7 cellular contexts compared by ENCODE assay signal in the genomic region with DNA sequence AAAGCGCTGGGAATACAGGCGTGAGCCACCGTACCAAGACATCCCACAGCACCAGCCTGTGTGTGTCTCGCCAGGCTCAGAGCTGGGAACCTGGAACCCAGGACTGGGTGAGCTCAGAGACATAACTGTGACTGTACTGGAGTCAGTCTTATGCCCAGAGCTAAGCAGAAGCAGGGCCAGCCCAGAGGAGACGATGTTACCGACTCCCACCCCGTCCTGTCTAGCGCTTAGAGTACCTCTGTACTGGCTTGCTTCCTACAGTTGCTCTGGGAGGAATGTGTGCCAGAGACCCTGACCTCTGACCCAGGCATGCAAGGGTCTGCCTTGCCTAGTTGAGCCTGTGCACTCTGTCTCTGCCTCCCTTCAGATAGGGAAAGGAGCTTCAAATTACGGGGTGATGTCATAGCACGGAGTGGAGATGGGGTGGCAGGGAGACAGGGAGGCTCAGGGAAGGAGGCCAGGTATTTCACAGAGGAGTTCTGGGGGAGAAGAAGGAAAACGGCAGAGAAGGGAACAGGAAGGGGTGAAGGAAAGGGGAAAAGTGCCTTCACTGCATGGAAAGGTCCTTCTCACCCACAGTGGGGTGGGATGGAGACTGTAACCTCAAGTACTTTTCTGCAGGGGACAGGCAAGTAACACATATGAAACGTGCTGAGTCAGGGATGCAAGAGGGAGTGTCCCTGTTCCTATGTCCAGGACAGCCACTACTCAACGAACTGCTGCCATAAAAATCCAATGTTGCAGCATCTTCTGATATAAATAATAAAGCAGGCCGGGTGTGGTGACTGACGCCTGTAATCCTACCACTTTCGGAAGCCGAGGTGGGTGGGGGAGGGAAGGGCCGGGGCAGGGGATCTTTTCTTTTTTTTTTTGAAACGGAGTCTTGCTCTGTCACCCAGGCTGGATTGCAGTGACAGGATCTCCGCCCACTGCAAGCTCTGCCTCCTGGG. TPM values are rescaled to one million over a fixed set of nuclear protein-coding genes. Genes with fewer than 3 reads are reported as not detected.
A peak's percentile ranks its signal among the peaks of the same experiment; 100 is the strongest.
DNase-seq lines count a peak whose midpoint lies in the region; ATAC-seq, FAIRE-seq and TF ChIP-seq lines count a peak whose summit lies in the region.

No MANE protein-coding gene starts in this region.

- dilution Hi-C loops in keratinocyte (cut with MboI; ENCODE audit: extremely low pct_ligation_motif_present, low sequenced_read_pairs), result no loop called here

- DNase-seq in MG63 (peak; percentile 73), amniotic epithelial cell (ENCODE audit: low read depth) (peak; percentile 41), keratinocyte (ENCODE audit: low read depth, low spot score) (no peak)
- no peak for DNase-seq in activated CD4-positive, alpha-beta memory T cell treated with anti-CD3 and anti-CD28 coated beads for 36 hours
- DNase-seq in activated CD4-positive, alpha-beta memory T cell treated with anti-CD3 and anti-CD28 coated beads, Interleukin-2, amount 10 ng/mL, durations not matched to agents 7 days and 5 days, result no peak

- peak in 2 of 3 experiments; percentile 6 to 14 for TF ChIP-seq CTCF in keratinocyte (optimal IDR thresholded peaks at IDR 0.05 in 1 of 3, IDR thresholded peaks at IDR 0.05 in 1 of 3, conservative IDR thresholded peaks at IDR 0.05 in 1 of 3; ENCODE audit: extremely low read depth in 1 of 3, insufficient read depth in 2 of 3, low read length in 3 of 3)

- no peak for ATAC-seq in GM18873 (IDR thresholded peaks at IDR 0.05; ENCODE audit: low FRiP score, unreplicated experiment)

- no peak for FAIRE-seq in keratinocyte (lab: Jason Lieb, UNC)

- H3K27ac ChIP-seq in keratinocyte (ENCODE audit: control insufficient read depth, insufficient read depth, low read length) (peak overlapping the region; percentile 95), temporal lobe (ENCODE audit: low read depth, low read length) (peak overlapping the region; percentile 11)

- H3K9me3 ChIP-seq in MG63 (no peaks in the 10 kb centered on the region), keratinocyte (ENCODE audit: control insufficient read depth, low read depth, low read length) (no peaks in the 10 kb centered on the region)

- POLR2A ChIA-PET in activated CD4-positive, alpha-beta memory T cell treated with anti-CD3 and anti-CD28 coated beads for 36 hours (lab: Charles Lee), result no interaction called here
- POLR2A ChIA-PET in activated CD4-positive, alpha-beta memory T cell treated with anti-CD3 and anti-CD28 coated beads, Interleukin-2, amount 10 ng/mL, durations not matched to agents 7 days and 5 days (lab: Charles Lee), result interaction anchor here (0.8 kb wide), 1 partner anchor 252 kb away, joined by 3 read pairs; no protein-coding TSS in a partner anchor

- H4K20me1 ChIP-seq in keratinocyte (ENCODE audit: control insufficient read depth, extremely low read depth, insufficient read depth, low read length), result peaks cover 9% of the 10 kb centered on the region

- no peak overlapping the region for H3K27ac Mint-ChIP-seq in activated CD4-positive, alpha-beta memory T cell treated with anti-CD3 and anti-CD28 coated beads for 36 hours
- no peak overlapping the region for H3K27ac Mint-ChIP-seq in activated CD4-positive, alpha-beta memory T cell treated with anti-CD3 and anti-CD28 coated beads, Interleukin-2, amount 10 ng/mL, durations not matched to agents 7 days and 5 days

- H3K4me1 Mint-ChIP-seq in activated CD4-positive, alpha-beta memory T cell treated with anti-CD3 and anti-CD28 coated beads for 36 hours (ENCODE audit: low read depth), result peaks cover 44% of the 10 kb centered on the region
- peaks cover 49% of the 10 kb centered on the region for H3K4me1 Mint-ChIP-seq in activated CD4-positive, alpha-beta memory T cell treated with anti-CD3 and anti-CD28 coated beads, Interleukin-2, amount 10 ng/mL, durations not matched to agents 7 days and 5 days

- H3K27me3 ChIP-seq in MG63 (no peaks in the 10 kb centered on the region), keratinocyte (ENCODE audit: control insufficient read depth, extremely low read depth, insufficient read depth, low read length) (no peaks in the 10 kb centered on the region)

- peaks cover 64% of the 10 kb centered on the region for H3K4me1 ChIP-seq in keratinocyte (ENCODE audit: control insufficient read depth, extremely low read depth, insufficient read depth, low read length)

- no peak overlapping the region for H3K4me3 Mint-ChIP-seq in activated CD4-positive, alpha-beta memory T cell treated with anti-CD3 and anti-CD28 coated beads for 36 hours
- H3K4me3 Mint-ChIP-seq in activated CD4-positive, alpha-beta memory T cell treated with anti-CD3 and anti-CD28 coated beads, Interleukin-2, amount 10 ng/mL, durations not matched to agents 7 days and 5 days, result no peak overlapping the region

- CTCF ChIA-PET in activated CD4-positive, alpha-beta memory T cell treated with anti-CD3 and anti-CD28 coated beads for 36 hours (lab: Charles Lee), result interaction anchor here (3.2 kb wide), 1 partner anchor 10 kb away, joined by 16 read pairs; a partner anchor contains a TSS
- CTCF ChIA-PET in activated CD4-positive, alpha-beta memory T cell treated with anti-CD3 and anti-CD28 coated beads, Interleukin-2, amount 10 ng/mL, durations not matched to agents 7 days and 5 days (lab: Charles Lee), result no interaction called here

- H3K27me3 Mint-ChIP-seq in activated CD4-positive, alpha-beta memory T cell treated with anti-CD3 and anti-CD28 coated beads for 36 hours, result no peaks in the 10 kb centered on the region
- no peaks in the 10 kb centered on the region for H3K27me3 Mint-ChIP-seq in activated CD4-positive, alpha-beta memory T cell treated with anti-CD3 and anti-CD28 coated beads, Interleukin-2, amount 10 ng/mL, durations not matched to agents 7 days and 5 days

- no peaks in the 10 kb centered on the region for H3K9me3 Mint-ChIP-seq in activated CD4-positive, alpha-beta memory T cell treated with anti-CD3 and anti-CD28 coated beads for 36 hours
- no peaks in the 10 kb centered on the region for H3K9me3 Mint-ChIP-seq in activated CD4-positive, alpha-beta memory T cell treated with anti-CD3 and anti-CD28 coated beads, Interleukin-2, amount 10 ng/mL, durations not matched to agents 7 days and 5 days

- H3K4me3 ChIP-seq in MG63, result no peak overlapping the region
- peak overlapping the region in 1 of 3 experiments; percentile 38 for H3K4me3 ChIP-seq in keratinocyte (ENCODE audit: control insufficient read depth in 2 of 3, extremely low read depth in 1 of 3, insufficient read depth in 2 of 3, low read depth in 1 of 3, low read length in 3 of 3)

- H3K9me1 ChIP-seq in keratinocyte (ENCODE audit: control insufficient read depth, extremely low read depth, insufficient read depth, low read length), result peaks cover 6% of the 10 kb centered on the region

- intact Hi-C loops in activated CD4-positive, alpha-beta memory T cell treated with anti-CD3 and anti-CD28 coated beads for 36 hours (cut with micrococcal nuclease), result no loop called here

- H3K9ac ChIP-seq in keratinocyte (ENCODE audit: control insufficient read depth, extremely low read depth, insufficient read depth, low read length), result peak overlapping the region; percentile 67

- peak overlapping the region; percentile 80 for H3K4me2 ChIP-seq in keratinocyte (ENCODE audit: control insufficient read depth, extremely low read depth, insufficient read depth, low read depth, low read length)

- H3K36me3 ChIP-seq in MG63 (peaks cover 36% of the 10 kb centered on the region), keratinocyte (ENCODE audit: control insufficient read depth in 2 of 2, extremely low read depth in 1 of 2, insufficient read depth in 2 of 2, low read length in 2 of 2) (peaks cover 0 to 15% of the 10 kb centered on the region in 2 experiments)

- peaks cover 35% of the 10 kb centered on the region for H3K79me2 ChIP-seq in keratinocyte (ENCODE audit: control insufficient read depth, insufficient read depth, low read length)

- H3K36me3 Mint-ChIP-seq in activated CD4-positive, alpha-beta memory T cell treated with anti-CD3 and anti-CD28 coated beads for 36 hours, result peaks cover 13% of the 10 kb centered on the region
- peaks cover 15% of the 10 kb centered on the region for H3K36me3 Mint-ChIP-seq in activated CD4-positive, alpha-beta memory T cell treated with anti-CD3 and anti-CD28 coated beads, Interleukin-2, amount 10 ng/mL, durations not matched to agents 7 days and 5 days (ENCODE audit: low read depth)

- H2AFZ ChIP-seq in keratinocyte (ENCODE audit: control insufficient read depth, low read length), result no peak overlapping the region

RNA-seq across cellular contexts. Expression of a gene that starts 5.8 kb away (rescaled TPM):
- total RNA-seq in MG63 (2014; rRNA removed; shearing (Covaris generic); ENCODE audit: low replicate concordance), result 11.3 and 12.7 TPM in 2 replicates
- 3.0 to 4.4 TPM (median 3.8 TPM) in 3 replicates for polyA plus RNA-seq in keratinocyte
- 6.1 TPM for polyA plus RNA-seq in keratinocyte (2011; ENCODE audit: low read depth)
- 1.2 and 3.6 TPM in 2 replicates for polyA plus RNA-seq in keratinocyte (2011; cell fraction: cytosol; rRNA removed)
- polyA plus RNA-seq in keratinocyte (2011; cell fraction: nucleus; rRNA removed), result 8.9 and 12.5 TPM in 2 replicates
- polyA plus RNA-seq in keratinocyte (2012; ENCODE audit: low replicate concordance), result 6.2 and 7.6 TPM in 2 replicates
- 1.9 to 10.4 TPM (median 3.2 TPM) in 3 replicates for polyA minus RNA-seq in keratinocyte
- polyA minus RNA-seq in keratinocyte (2011; cell fraction: cytosol; rRNA and poly(A)+ RNA removed), result 9.0 TPM
- polyA minus RNA-seq in keratinocyte (2011; cell fraction: nucleus; rRNA and poly(A)+ RNA removed), result 6.1 and 9.2 TPM in 2 replicates
- total RNA-seq in temporal lobe, result 6.9 TPM
- 1 to 10 TPM; 5.5 to 6.4 TPM for total RNA-seq in activated CD4-positive, alpha-beta memory T cell treated with anti-CD3 and anti-CD28 coated beads for 36 hours
- 10 to 100 TPM; 10.1 to 12.0 TPM for total RNA-seq in activated CD4-positive, alpha-beta memory T cell treated with anti-CD3 and anti-CD28 coated beads, Interleukin-2, amount 10 ng/mL, durations not matched to agents 7 days and 5 days

RNA-seq across cellular contexts. Expression of a gene that starts 10.9 kb away (rescaled TPM):
- not detected in 2 replicates for total RNA-seq in MG63 (2014; rRNA removed; shearing (Covaris generic); ENCODE audit: low replicate concordance)
- 0.08 to 0.12 TPM (median 0.10 TPM) in 3 replicates for polyA plus RNA-seq in keratinocyte
- polyA plus RNA-seq in keratinocyte (2011; ENCODE audit: low read depth), result 0.12 TPM
- 0.06 and 0.18 TPM in 2 replicates for polyA plus RNA-seq in keratinocyte (2011; cell fraction: cytosol; rRNA removed)
- 0.14 and 0.23 TPM in 2 replicates for polyA plus RNA-seq in keratinocyte (2011; cell fraction: nucleus; rRNA removed)
- polyA plus RNA-seq in keratinocyte (2012; ENCODE audit: low replicate concordance), result 0.13 and 0.48 TPM in 2 replicates
- 0.07 TPM in 1 of 3 replicates, not detected in the others for polyA minus RNA-seq in keratinocyte
- polyA minus RNA-seq in keratinocyte (2011; cell fraction: cytosol; rRNA and poly(A)+ RNA removed), result not detected
- 0.32 TPM in 1 of 2 replicates, not detected in the other for polyA minus RNA-seq in keratinocyte (2011; cell fraction: nucleus; rRNA and poly(A)+ RNA removed)
- 1.2 TPM for total RNA-seq in temporal lobe
- under 1 TPM; 0.17 to 0.19 TPM for total RNA-seq in activated CD4-positive, alpha-beta memory T cell treated with anti-CD3 and anti-CD28 coated beads for 36 hours
- total RNA-seq in activated CD4-positive, alpha-beta memory T cell treated with anti-CD3 and anti-CD28 coated beads, Interleukin-2, amount 10 ng/mL, durations not matched to agents 7 days and 5 days, result under 1 TPM in 1 of 2 experiments, not detected in 1; 0.13 TPM

RNA-seq across cellular contexts. Expression of a gene that starts 18.4 kb away (rescaled TPM):
- total RNA-seq in MG63 (2014; rRNA removed; shearing (Covaris generic); ENCODE audit: low replicate concordance), result 39.1 and 48.1 TPM in 2 replicates
- 3.7 to 14.0 TPM (median 5.5 TPM) in 3 replicates for polyA plus RNA-seq in keratinocyte
- 1.1 TPM for polyA plus RNA-seq in keratinocyte (2011; ENCODE audit: low read depth)
- polyA plus RNA-seq in keratinocyte (2011; cell fraction: cytosol; rRNA removed), result 9.0 and 12.1 TPM in 2 replicates
- 11.4 and 14.5 TPM in 2 replicates for polyA plus RNA-seq in keratinocyte (2011; cell fraction: nucleus; rRNA removed)
- 4.3 and 20.4 TPM in 2 replicates for polyA plus RNA-seq in keratinocyte (2012; ENCODE audit: low replicate concordance)
- 4.4 to 17.5 TPM (median 5.2 TPM) in 3 replicates for polyA minus RNA-seq in keratinocyte
- polyA minus RNA-seq in keratinocyte (2011; cell fraction: cytosol; rRNA and poly(A)+ RNA removed), result 17.8 TPM
- polyA minus RNA-seq in keratinocyte (2011; cell fraction: nucleus; rRNA and poly(A)+ RNA removed), result 2.8 and 5.0 TPM in 2 replicates
- total RNA-seq in temporal lobe, result 2.0 TPM
- 1 to 10 TPM in 1 of 2 experiments, under 1 TPM in 1; 0.80 to 1.1 TPM for total RNA-seq in activated CD4-positive, alpha-beta memory T cell treated with anti-CD3 and anti-CD28 coated beads for 36 hours
- under 1 TPM; 0.25 to 0.38 TPM for total RNA-seq in activated CD4-positive, alpha-beta memory T cell treated with anti-CD3 and anti-CD28 coated beads, Interleukin-2, amount 10 ng/mL, durations not matched to agents 7 days and 5 days

RNA-seq across cellular contexts. Expression of a gene that starts 25.4 kb away (rescaled TPM):
- not detected in 2 replicates for total RNA-seq in MG63 (2014; rRNA removed; shearing (Covaris generic); ENCODE audit: low replicate concordance)
- not detected in 3 replicates for polyA plus RNA-seq in keratinocyte
- polyA plus RNA-seq in keratinocyte (2011; ENCODE audit: low read depth), result not detected
- polyA plus RNA-seq in keratinocyte (2011; cell fraction: cytosol; rRNA removed), result not detected in 2 replicates
- polyA plus RNA-seq in keratinocyte (2011; cell fraction: nucleus; rRNA removed), result not detected in 2 replicates
- polyA plus RNA-seq in keratinocyte (2012; ENCODE audit: low replicate concordance), result not detected in 2 replicates
- not detected in 3 replicates for polyA minus RNA-seq in keratinocyte
- not detected for polyA minus RNA-seq in keratinocyte (2011; cell fraction: cytosol; rRNA and poly(A)+ RNA removed)
- polyA minus RNA-seq in keratinocyte (2011; cell fraction: nucleus; rRNA and poly(A)+ RNA removed), result not detected in 2 replicates
- not detected for total RNA-seq in temporal lobe
- not detected for total RNA-seq in activated CD4-positive, alpha-beta memory T cell treated with anti-CD3 and anti-CD28 coated beads for 36 hours
- not detected for total RNA-seq in activated CD4-positive, alpha-beta memory T cell treated with anti-CD3 and anti-CD28 coated beads, Interleukin-2, amount 10 ng/mL, durations not matched to agents 7 days and 5 days

RNA-seq across cellular contexts. Expression of a gene that starts 29.4 kb away (rescaled TPM):
- not detected in 2 replicates for total RNA-seq in MG63 (2014; rRNA removed; shearing (Covaris generic); ENCODE audit: low replicate concordance)
- 0.03 TPM in 2 of 3 replicates, not detected in the other for polyA plus RNA-seq in keratinocyte
- polyA plus RNA-seq in keratinocyte (2011; ENCODE audit: low read depth), result not detected
- polyA plus RNA-seq in keratinocyte (2011; cell fraction: cytosol; rRNA removed), result not detected in 2 replicates
- 0.04 TPM in 1 of 2 replicates, not detected in the other for polyA plus RNA-seq in keratinocyte (2011; cell fraction: nucleus; rRNA removed)
- polyA plus RNA-seq in keratinocyte (2012; ENCODE audit: low replicate concordance), result 0.89 TPM in 1 of 2 replicates, not detected in the other
- not detected in 3 replicates for polyA minus RNA-seq in keratinocyte
- not detected for polyA minus RNA-seq in keratinocyte (2011; cell fraction: cytosol; rRNA and poly(A)+ RNA removed)
- not detected in 2 replicates for polyA minus RNA-seq in keratinocyte (2011; cell fraction: nucleus; rRNA and poly(A)+ RNA removed)
- 1.5 TPM for total RNA-seq in temporal lobe
- under 1 TPM in 1 of 2 experiments, not detected in 1; 0.21 TPM for total RNA-seq in activated CD4-positive, alpha-beta memory T cell treated with anti-CD3 and anti-CD28 coated beads for 36 hours
- total RNA-seq in activated CD4-positive, alpha-beta memory T cell treated with anti-CD3 and anti-CD28 coated beads, Interleukin-2, amount 10 ng/mL, durations not matched to agents 7 days and 5 days, result under 1 TPM; 0.25 to 0.30 TPM

Comparison
In these comparisons a context has a peak if more than half of its experiments do, and no peak if none do; other contexts are left out.
1. DNase-seq: peak in MG63 (single experiment) and amniotic epithelial cell (single experiment); none in keratinocyte (single experiment), activated CD4-positive, alpha-beta memory T cell treated with anti-CD3 and anti-CD28 coated beads for 36 hours (single experiment) and activated CD4-positive, alpha-beta memory T cell treated with anti-CD3 and anti-CD28 coated beads, Interleukin-2, amount 10 ng/mL, durations not matched to agents 7 days and 5 days (single experiment).
2. RNA of a gene that starts 18.4 kb away (total RNA-seq): 39.1 to 48.1 TPM in MG63; 2.0 TPM in temporal lobe (single experiment), 0.80 to 1.1 TPM in activated CD4-positive, alpha-beta memory T cell treated with anti-CD3 and anti-CD28 coated beads for 36 hours and 0.25 to 0.38 TPM in activated CD4-positive, alpha-beta memory T cell treated with anti-CD3 and anti-CD28 coated beads, Interleukin-2, amount 10 ng/mL, durations not matched to agents 7 days and 5 days; every median in the first group is over 10 times any median in the second.